ENCODE assay signal across 2 cellular contexts in genomic region chr14:23882884-23883283, GRCh38.
TF ChIP-seq lines count a peak whose summit lies in the region.

No MANE protein-coding gene starts in this region.

TF ChIP-seq in HepG2, 621 proteins besides CTCF, POLR2A, EP300 and RAD21 (continued from another document):
- no peak for TF ChIP-seq HOMEZ (CRISPR knock-in tag; IDR thresholded peaks at IDR 0.05; ENCODE audit: low read depth)
- no peak for TF ChIP-seq SMAD3 (CRISPR knock-in tag; IDR thresholded peaks at IDR 0.05)
- TF ChIP-seq GLI4 (CRISPR knock-in tag; IDR thresholded peaks at IDR 0.05; ENCODE audit: borderline replicate concordance) = no peak
- TF ChIP-seq ZNF570 (CRISPR knock-in tag; IDR thresholded peaks at IDR 0.05; ENCODE audit: borderline replicate concordance) = no peak
- no peak for TF ChIP-seq SMARCE1 (IDR thresholded peaks at IDR 0.05; ENCODE audit: borderline replicate concordance)
- TF ChIP-seq TERF1 (CRISPR knock-in tag; IDR thresholded peaks at IDR 0.05) = no peak
- no peak for TF ChIP-seq SRSF9 (IDR thresholded peaks at IDR 0.05; ENCODE audit: borderline replicate concordance, insufficient read depth, low read depth, low read length, poor library complexity, severe bottlenecking)
- no peak for TF ChIP-seq HNF4G (IDR thresholded peaks at IDR 0.05; ENCODE audit: borderline replicate concordance, low read depth, low read length)
- TF ChIP-seq HNF4G (CRISPR knock-in tag; IDR thresholded peaks at IDR 0.05; ENCODE audit: borderline replicate concordance, low read depth) = no peak
- no peak for TF ChIP-seq XBP1 (CRISPR knock-in tag; IDR thresholded peaks at IDR 0.05)
- TF ChIP-seq SRSF1 (optimal IDR thresholded peaks at IDR 0.05; ENCODE audit: low read depth, low read length) = no peak
- TF ChIP-seq ZNF761 (CRISPR knock-in tag; conservative IDR thresholded peaks at IDR 0.05) = no peak
- TF ChIP-seq MBD4 (IDR thresholded peaks at IDR 0.05; ENCODE audit: borderline replicate concordance, low read length) = no peak
- TF ChIP-seq E2F1 (CRISPR knock-in tag; IDR thresholded peaks at IDR 0.05) = no peak
- TF ChIP-seq ZBTB43 (CRISPR knock-in tag; conservative IDR thresholded peaks at IDR 0.05) = no peak
- TF ChIP-seq ELF3 (CRISPR knock-in tag; IDR thresholded peaks at IDR 0.05) = no peak
- no peak for TF ChIP-seq ZNF543 (CRISPR knock-in tag; IDR thresholded peaks at IDR 0.05)
- no peak for TF ChIP-seq U2AF1 (optimal IDR thresholded peaks at IDR 0.05; ENCODE audit: low read depth, low read length)
TF ChIP-seq in HepG2: peak in this region for 0.

TF ChIP-seq in neural cell, 6 proteins besides CTCF, POLR2A, EP300 and RAD21 (continued from another document):
- no peak for TF ChIP-seq REST (IDR thresholded peaks at IDR 0.05; ENCODE audit: borderline replicate concordance)
- no peak for TF ChIP-seq MXI1 (conservative IDR thresholded peaks at IDR 0.05; ENCODE audit: poor library complexity, severe bottlenecking)
- no peak for TF ChIP-seq TAF1 (IDR thresholded peaks at IDR 0.05; ENCODE audit: low read depth)
- TF ChIP-seq EZH2 (IDR thresholded peaks at IDR 0.05; ENCODE audit: borderline replicate concordance, insufficient read depth, low read length, poor library complexity, severe bottlenecking) = no peak
